ENCODE assay signal across 30 cellular contexts in the genomic region with DNA sequence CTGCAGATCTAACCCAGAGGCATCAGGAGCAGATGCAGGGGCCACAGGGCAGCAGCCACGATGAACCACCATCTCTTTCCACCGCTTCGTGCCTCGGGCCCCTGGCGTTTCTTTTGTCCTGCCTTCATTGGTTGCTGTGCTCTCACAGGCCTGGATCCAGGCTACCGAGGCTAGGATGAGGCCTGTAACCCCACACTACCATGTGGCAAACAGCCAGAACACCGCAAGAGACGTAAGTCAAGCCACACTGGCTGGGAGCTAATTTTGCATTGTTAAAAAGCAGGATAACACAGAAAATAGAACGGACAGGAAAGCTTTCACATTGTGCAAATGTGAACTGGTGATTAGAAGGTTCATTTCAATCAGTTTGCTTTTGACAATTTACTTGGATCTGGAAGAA. TPM values are rescaled to one million over a fixed set of nuclear protein-coding genes. Genes with fewer than 3 reads are reported as not detected.
DNase-seq lines count a peak whose midpoint lies in the region; ATAC-seq and TF ChIP-seq lines count a peak whose summit lies in the region.
"Had no signal": no experiment of that assay in that cellular context is flagged by ENCODE, and none has a peak within 500 bp of the region (broad histone marks: within the 10 kb centered on the region; RNA-seq: fewer than 3 reads in every experiment).

No MANE protein-coding gene starts in this region.

- peak; percentile 27 to 45 for DNase-seq in NCI-H2081 (lab: John Stamatoyannopoulos, UW)
- no peak for DNase-seq in NCI-H2081 treated with DMSO at 0.1 percent for 48 hours (lab: John Stamatoyannopoulos, UW)
- DNase-seq in GM23338 (ENCODE audit: low spot score), result no peak
- peak; percentile 35 for DNase-seq in astrocyte of the spinal cord (ENCODE audit: low read depth, low spot score)
- peak; percentile 43 for DNase-seq in osteoblast (ENCODE audit: insufficient read length, low spot score, missing footprints)
- no peak for DNase-seq in Ammon's horn (ENCODE audit: low spot score)
- DNase-seq in OCI-LY7 (ENCODE audit: low spot score), result no peak
- DNase-seq: activated CD4-positive, alpha-beta T cell treated with anti-CD3 and anti-CD28 coated beads, Interleukin-2, amount 50 U/mL, for 48 hours; activated naive CD4-positive, alpha-beta T cell treated with anti-CD3 and anti-CD28 coated beads, Interleukin-2, amount 50 U/mL, for 16 hours; amniotic stem cell; CD4-positive, alpha-beta T cell; effector CD4-positive, alpha-beta T cell; GM23248; immature natural killer cell; KBM-7; left colon; NCI-H1105 treated with DMSO at 0.1 percent for 48 hours; NCI-H2227 treated with DMSO at 0.1 percent for 48 hours; NCI-H526; nephron progenitor cell; Peyer's patch; SHP77; stimulated activated CD4-positive, alpha-beta T cell treated with anti-CD3 and anti-CD28 coated beads, Interleukin-1b, Interleukin-23, amount 100 ng/mL, for 48 hours; T-helper 17 cell; testis had no signal

- H3K79me2 ChIP-seq in GM23338 (replicated peaks; ENCODE audit: insufficient read depth) (no peaks in the 10 kb centered on the region), osteoblast (ENCODE audit: insufficient read depth, low read length) (no peaks in the 10 kb centered on the region), OCI-LY7 (ENCODE audit: insufficient read depth, low read depth, low read length) (no peaks in the 10 kb centered on the region)
- H3K79me2 ChIP-seq: parathyroid adenoma had no signal

- in situ Hi-C loops in astrocyte of the spinal cord (cut with HindIII; ENCODE audit: low sequenced_read_pairs), result no loop called here

- no peak for TF ChIP-seq CTCF in GM23338 (conservative IDR thresholded peaks at IDR 0.05; ENCODE audit: low read depth in 2 of 2)
- no peak for TF ChIP-seq CTCF in astrocyte of the spinal cord (IDR thresholded peaks at IDR 0.05; ENCODE audit: low read depth, low read length)
- no peak for TF ChIP-seq CTCF in osteoblast (IDR thresholded peaks at IDR 0.05; ENCODE audit: extremely low read depth, low read depth, low read length)
- TF ChIP-seq CTCF in OCI-LY7 (conservative IDR thresholded peaks at IDR 0.05; ENCODE audit: low read length), result no peak

- BruUV-seq in OCI-LY7 (replicated peaks; lab: Mats Ljungman, UMichigan), result no TSS peak

- no peak overlapping the region for H3K4me3 ChIP-seq in GM23338
- H3K4me3 ChIP-seq in astrocyte of the spinal cord (ENCODE audit: low read depth, low read length), result no peak overlapping the region
- H3K4me3 ChIP-seq in osteoblast (ENCODE audit: insufficient read depth, low read length), result no peak overlapping the region
- no peak overlapping the region for H3K4me3 ChIP-seq in OCI-LY7 (ENCODE audit: low read depth, low read length, poor library complexity, severe bottlenecking)
- H3K4me3 ChIP-seq: GM12878, GM23248, Peyer's patch, testis had no signal

- peaks cover 20% of the 10 kb centered on the region for H3K36me3 Mint-ChIP-seq in GM23338 (ENCODE audit: low read depth)

- no peaks in the 10 kb centered on the region for H3K9me3 Mint-ChIP-seq in GM23338
- H3K9me3 Mint-ChIP-seq: CD4-positive, alpha-beta T cell; immature natural killer cell; nephron progenitor cell; stimulated activated naive CD8-positive, alpha-beta T cell treated with anti-CD3 and anti-CD28 coated beads, Interleukin-15, Interleukin-2, amounts not matched to agents 100 ng/mL and 50 ng/mL, for 24 hours had no signal

- intact Hi-C loops in OCI-LY7 (cut with micrococcal nuclease; ENCODE audit: unreplicated experiment), result no loop called here

- H3K4me1 ChIP-seq in GM23338 (ENCODE audit: insufficient read depth) (no peaks in the 10 kb centered on the region), osteoblast (ENCODE audit: insufficient read depth, low read length) (peaks cover 5% of the 10 kb centered on the region), OCI-LY7 (ENCODE audit: insufficient read depth, low read length, poor library complexity, severe bottlenecking) (no peaks in the 10 kb centered on the region)
- H3K4me1 ChIP-seq: parathyroid adenoma, Peyer's patch, testis had no signal

- H3K36me3 ChIP-seq in GM23338 (ENCODE audit: insufficient read depth) (peaks cover 8% of the 10 kb centered on the region; the same call in 1 of the 2 replicates), osteoblast (ENCODE audit: insufficient read depth, low read length) (peaks cover 50% of the 10 kb centered on the region), OCI-LY7 (ENCODE audit: insufficient read depth, low read length) (peaks cover 9% of the 10 kb centered on the region; the same call in 1 of the 2 replicates)

- H3K9me3 ChIP-seq in osteoblast (ENCODE audit: low read depth, low read length), result no peaks in the 10 kb centered on the region
- H3K9me3 ChIP-seq in OCI-LY7 (ENCODE audit: low read length), result no peaks in the 10 kb centered on the region
- H3K9me3 ChIP-seq: Peyer's patch, testis had no signal

- H3K27me3 Mint-ChIP-seq in GM23338 (ENCODE audit: insufficient read depth, low read depth, poor library complexity), result peaks cover 3% of the 10 kb centered on the region
- H3K27me3 Mint-ChIP-seq: CD4-positive, alpha-beta T cell; stimulated activated naive CD8-positive, alpha-beta T cell treated with anti-CD3 and anti-CD28 coated beads, Interleukin-15, Interleukin-2, amounts not matched to agents 100 ng/mL and 50 ng/mL, for 24 hours; T-helper 17 cell had no signal

- CTCF ChIA-PET in OCI-LY7 (lab: Charles Lee; ENCODE audit: unreplicated experiment), result no interaction called here

- POLR2A ChIA-PET in OCI-LY7 (lab: Charles Lee), result interaction anchor here (0.6 kb wide), 1 partner anchor 277 kb away, joined by 5 read pairs; no protein-coding TSS in a partner anchor

- no peak overlapping the region for H3K4me2 ChIP-seq in GM23338
- H3K4me2 ChIP-seq in osteoblast (ENCODE audit: insufficient read depth, low read length), result no peak overlapping the region
- no peak overlapping the region for H3K4me2 ChIP-seq in OCI-LY7 (ENCODE audit: low read length)

- no peaks in the 10 kb centered on the region for H3F3A ChIP-seq in GM23338 (replicated peaks; ENCODE audit: low read depth)

- no peak overlapping the region for H2AFZ ChIP-seq in GM23338
- H2AFZ ChIP-seq in osteoblast (ENCODE audit: low read length), result no peak overlapping the region
- no peak overlapping the region for H2AFZ ChIP-seq in OCI-LY7 (ENCODE audit: low read length)
- H2AFZ ChIP-seq: GM23248, parathyroid adenoma had no signal

- no peak overlapping the region for H3K4me3 Mint-ChIP-seq in GM23338
- H3K4me3 Mint-ChIP-seq: CD4-positive, alpha-beta T cell; immature natural killer cell; nephron progenitor cell; stimulated activated naive CD8-positive, alpha-beta T cell treated with anti-CD3 and anti-CD28 coated beads, Interleukin-15, Interleukin-2, amounts not matched to agents 100 ng/mL and 50 ng/mL, for 24 hours; T-helper 17 cell had no signal

- H3K9me2 ChIP-seq in GM23338 (ENCODE audit: insufficient read depth) (no peaks in the 10 kb centered on the region), OCI-LY7 (ENCODE audit: insufficient read depth, low read length) (no peaks in the 10 kb centered on the region)

- H3K4me1 Mint-ChIP-seq in GM23338, result no peaks in the 10 kb centered on the region
- H3K4me1 Mint-ChIP-seq: nephron progenitor cell had no signal

- H3K27me3 ChIP-seq in GM23338 (ENCODE audit: insufficient read depth) (no peaks in the 10 kb centered on the region), osteoblast (ENCODE audit: insufficient read depth, low read length) (no peaks in the 10 kb centered on the region)
- H3K27me3 ChIP-seq: Peyer's patch, testis had no signal

- H4K20me1 ChIP-seq in GM23338 (replicated peaks; ENCODE audit: insufficient read depth), result no peaks in the 10 kb centered on the region; the same call in 1 of the 2 replicates
- peaks cover 5% of the 10 kb centered on the region for H4K20me1 ChIP-seq in osteoblast (ENCODE audit: insufficient read depth, low read length)
- H4K20me1 ChIP-seq in OCI-LY7 (ENCODE audit: insufficient read depth, low read length), result no peaks in the 10 kb centered on the region

- ATAC-seq in GM23338, result no peak
- ATAC-seq in HG02852 (IDR thresholded peaks at IDR 0.05; ENCODE audit: unreplicated experiment), result no peak
- ATAC-seq: GM12878, left colon, T-helper 17 cell had no signal

- 0 out of 2 replicates have a peak overlapping the region, but pooled peaks have one; percentile 11 for H3K27ac Mint-ChIP-seq in GM23338
- H3K27ac Mint-ChIP-seq: CD4-positive, alpha-beta T cell; nephron progenitor cell; stimulated activated naive CD8-positive, alpha-beta T cell treated with anti-CD3 and anti-CD28 coated beads, Interleukin-15, Interleukin-2, amounts not matched to agents 100 ng/mL and 50 ng/mL, for 24 hours; T-helper 17 cell had no signal

- no peak overlapping the region for H3K27ac ChIP-seq in GM23338 (ENCODE audit: low read depth)
- no peak overlapping the region for H3K27ac ChIP-seq in osteoblast (ENCODE audit: low read depth, low read length)
- H3K27ac ChIP-seq in OCI-LY7 (ENCODE audit: low read depth, low read length, poor library complexity, severe bottlenecking), result no peak overlapping the region
- H3K27ac ChIP-seq: epithelial cell of prostate, GM23248, parathyroid adenoma, Peyer's patch, testis had no signal

TF ChIP-seq in GM23338, 12 proteins besides CTCF, POLR2A, EP300 and RAD21 (continues in another document):
- TF ChIP-seq NANOG (IDR thresholded peaks at IDR 0.05; ENCODE audit: borderline replicate concordance) (no peak), EZH2 (IDR thresholded peaks at IDR 0.05; ENCODE audit: low read depth, unreplicated experiment) (no peak), CREB1 (CRISPR knock-in tag; IDR thresholded peaks at IDR 0.05; ENCODE audit: low read depth) (no peak)

RNA-seq across cellular contexts. Expression of a gene that starts 15.7 kb away (rescaled TPM):
- total RNA-seq in GM23338 (2014; rRNA removed; shearing (Covaris generic)), result 17.7 and 19.1 TPM in 2 replicates
- 13.0 and 14.8 TPM in 2 replicates for polyA plus RNA-seq in GM23338 (2016; fragmentation: Nextera tagmentation; extraction: Ambion mirVana)
- total RNA-seq in osteoblast (90.5 and 91.6 TPM in 2 replicates), OCI-LY7 (2022) (47.0 and 49.0 TPM in 2 replicates)
- total RNA-seq in OCI-LY7 (2014; rRNA removed; shearing (Covaris generic)), result 24.2 and 29.9 TPM in 2 replicates

Comparison
In these comparisons a context has a peak if more than half of its experiments do, and no peak if none do; other contexts are left out.
1. DNase-seq: peak in NCI-H2081 (2 of 2), astrocyte of the spinal cord (single experiment) and osteoblast (single experiment); none in NCI-H2081 treated with DMSO at 0.1 percent for 48 hours (single experiment), GM23338 (single experiment), Ammon's horn (single experiment) and OCI-LY7 (single experiment).